15 cellular contexts compared by ENCODE assay signal in genomic region chr22:39066442-39067276, GRCh38. TPM values are rescaled to one million over a fixed set of nuclear protein-coding genes. Genes with fewer than 3 reads are reported as not detected.
DNase-seq lines count a peak whose midpoint lies in the region; ATAC-seq, FAIRE-seq and TF ChIP-seq lines count a peak whose summit lies in the region.
"Not testable (repeated sequence)": the region's sequence is repeated elsewhere in the genome, so short reads cannot be mapped to it uniquely, and the experiment has no call there.
"Had no signal": no experiment of that assay in that cellular context is flagged by ENCODE, and none has a peak within 500 bp of the region (broad histone marks: within the 10 kb centered on the region; RNA-seq: fewer than 3 reads in every experiment).

No MANE protein-coding gene starts in this region.

- peak overlapping the region; percentile 79 for H3K4me3 ChIP-seq in GM12865 (ENCODE audit: low read depth, low read length)
- H3K4me3 ChIP-seq in keratinocyte (ENCODE audit: control insufficient read depth in 2 of 3, extremely low read depth in 1 of 3, insufficient read depth in 2 of 3, low read depth in 1 of 3, low read length in 3 of 3) = not testable (repeated sequence)

- not testable (repeated sequence) for H3K36me3 Mint-ChIP-seq in activated naive CD8-positive, alpha-beta T cell treated with anti-CD3 and anti-CD28 coated beads, Interleukin-2, amount 50 U/mL, for 24 hours (ENCODE audit: low read depth)
- H3K36me3 Mint-ChIP-seq in stimulated activated naive B cell treated with anti-CD40 and anti-IgM and Interleukin-4, amounts not matched to agents 10 μg/mL and 1 μg/mL and 100 μg/mL, for 72 hours = peaks cover 11 to 17% of the 10 kb centered on the region in 2 donors

- H3K27ac ChIP-seq in keratinocyte (ENCODE audit: control insufficient read depth, insufficient read depth, low read length) = peak overlapping the region; percentile 48

- H4K20me1 ChIP-seq in keratinocyte (ENCODE audit: control insufficient read depth, extremely low read depth, insufficient read depth, low read length) = not testable (repeated sequence)

- H3K9me3 Mint-ChIP-seq in activated naive CD8-positive, alpha-beta T cell treated with anti-CD3 and anti-CD28 coated beads, Interleukin-2, amount 50 U/mL, for 24 hours; stimulated activated naive B cell treated with anti-CD40 and anti-IgM and Interleukin-4, amounts not matched to agents 10 μg/mL and 1 μg/mL and 100 μg/mL, for 72 hours: not testable (repeated sequence)

- not testable (repeated sequence) for H3K27me3 Mint-ChIP-seq in activated naive CD8-positive, alpha-beta T cell treated with anti-CD3 and anti-CD28 coated beads, Interleukin-2, amount 50 U/mL, for 24 hours; stimulated activated naive B cell treated with anti-CD40 and anti-IgM and Interleukin-4, amounts not matched to agents 10 μg/mL and 1 μg/mL and 100 μg/mL, for 72 hours

- H3K9me1 ChIP-seq in keratinocyte (ENCODE audit: control insufficient read depth, extremely low read depth, insufficient read depth, low read length) = not testable (repeated sequence)

- peak overlapping the region; percentile 64 for H3K4me2 ChIP-seq in keratinocyte (ENCODE audit: control insufficient read depth, extremely low read depth, insufficient read depth, low read depth, low read length)

- not testable (repeated sequence) for H3K9me3 ChIP-seq in keratinocyte (ENCODE audit: control insufficient read depth, low read depth, low read length)

- H3K27ac Mint-ChIP-seq in activated naive CD8-positive, alpha-beta T cell treated with anti-CD3 and anti-CD28 coated beads, Interleukin-2, amount 50 U/mL, for 24 hours; stimulated activated naive B cell treated with anti-CD40 and anti-IgM and Interleukin-4, amounts not matched to agents 10 μg/mL and 1 μg/mL and 100 μg/mL, for 72 hours: not testable (repeated sequence)

- peak; percentile 34 for FAIRE-seq in keratinocyte (lab: Jason Lieb, UNC)

- ATAC-seq in GM19023 (IDR thresholded peaks at IDR 0.05; ENCODE audit: unreplicated experiment) (peak; percentile 53), HG02678 (IDR thresholded peaks at IDR 0.05; ENCODE audit: unreplicated experiment) (peak; percentile 49), HG03520 (IDR thresholded peaks at IDR 0.05; ENCODE audit: unreplicated experiment) (peak; percentile 45)
- ATAC-seq in activated naive CD8-positive, alpha-beta T cell treated with anti-CD3 and anti-CD28 coated beads, Interleukin-2, amount 50 U/mL, for 24 hours = peak; percentile 47
- peak; percentile 57 to 66 for ATAC-seq in stimulated activated naive B cell treated with anti-CD40 and anti-IgM and Interleukin-4, amounts not matched to agents 10 μg/mL and 1 μg/mL and 100 μg/mL, for 72 hours (replicated peaks)

- H3K9ac ChIP-seq in keratinocyte (ENCODE audit: control insufficient read depth, extremely low read depth, insufficient read depth, low read length) = not testable (repeated sequence)

- not testable (repeated sequence) for H3K36me3 ChIP-seq in keratinocyte (ENCODE audit: control insufficient read depth in 2 of 2, extremely low read depth in 1 of 2, insufficient read depth in 2 of 2, low read length in 2 of 2)

- dilution Hi-C loops in keratinocyte (cut with MboI; ENCODE audit: extremely low pct_ligation_motif_present, low sequenced_read_pairs) = not testable (repeated sequence)

- not testable (repeated sequence) for H3K4me3 Mint-ChIP-seq in activated naive CD8-positive, alpha-beta T cell treated with anti-CD3 and anti-CD28 coated beads, Interleukin-2, amount 50 U/mL, for 24 hours; stimulated activated naive B cell treated with anti-CD40 and anti-IgM and Interleukin-4, amounts not matched to agents 10 μg/mL and 1 μg/mL and 100 μg/mL, for 72 hours

- not testable (repeated sequence) for TF ChIP-seq CTCF in GM12865 (IDR thresholded peaks at IDR 0.05; ENCODE audit: insufficient read depth, low read depth, low read length, missing control alignments); keratinocyte (optimal IDR thresholded peaks at IDR 0.05 in 1 of 3, IDR thresholded peaks at IDR 0.05 in 1 of 3, conservative IDR thresholded peaks at IDR 0.05 in 1 of 3; ENCODE audit: extremely low read depth in 1 of 3, insufficient read depth in 2 of 3, low read length in 3 of 3)

- H3K79me2 ChIP-seq in keratinocyte (ENCODE audit: control insufficient read depth, insufficient read depth, low read length) = not testable (repeated sequence)

- DNase-seq in GM12865 (ENCODE audit: low read depth) (peak; percentile 73), RPMI7951 (ENCODE audit: low read depth) (peak; percentile 41)
- not testable (repeated sequence) for DNase-seq in activated naive CD8-positive, alpha-beta T cell treated with anti-CD3 and anti-CD28 coated beads, Interleukin-2, amount 50 U/mL, for 24 hours; keratinocyte (ENCODE audit: low read depth, low spot score)
- peak; percentile 66 for DNase-seq in stimulated activated naive B cell treated with anti-CD40 and anti-IgM and Interleukin-4, amounts not matched to agents 10 μg/mL and 1 μg/mL and 100 μg/mL, for 72 hours

- H2AFZ ChIP-seq in keratinocyte (ENCODE audit: control insufficient read depth, low read length) = not testable (repeated sequence)

- H3K27me3 ChIP-seq in keratinocyte (ENCODE audit: control insufficient read depth, extremely low read depth, insufficient read depth, low read length) = not testable (repeated sequence)

- H3K4me1 ChIP-seq in keratinocyte (ENCODE audit: control insufficient read depth, extremely low read depth, insufficient read depth, low read length) = peaks cover 32% of the 10 kb centered on the region

- peaks cover 31% of the 10 kb centered on the region for H3K4me1 Mint-ChIP-seq in activated naive CD8-positive, alpha-beta T cell treated with anti-CD3 and anti-CD28 coated beads, Interleukin-2, amount 50 U/mL, for 24 hours
- peaks cover 21 to 22% of the 10 kb centered on the region in 2 donors for H3K4me1 Mint-ChIP-seq in stimulated activated naive B cell treated with anti-CD40 and anti-IgM and Interleukin-4, amounts not matched to agents 10 μg/mL and 1 μg/mL and 100 μg/mL, for 72 hours

RNA-seq across cellular contexts. Expression of gene APOBEC3G, which starts 10.4 kb away (rescaled TPM):
- 54.8 and 63.6 TPM in 2 replicates for total RNA-seq in RPMI7951 (2014; rRNA removed; shearing (Covaris generic))
- polyA plus RNA-seq in keratinocyte = 4.7 to 11.3 TPM (median 7.8 TPM) in 3 replicates
- polyA plus RNA-seq in keratinocyte (2011; ENCODE audit: low read depth) = not detected
- polyA plus RNA-seq in keratinocyte (2011; cell fraction: cytosol; rRNA removed) = 4.3 and 5.0 TPM in 2 replicates
- polyA plus RNA-seq in keratinocyte (2011; cell fraction: nucleus; rRNA removed) = 3.4 and 5.0 TPM in 2 replicates
- 0.16 and 8.3 TPM in 2 replicates for polyA plus RNA-seq in keratinocyte (2012; ENCODE audit: low replicate concordance)
- 5.4 to 6.9 TPM (median 6.2 TPM) in 3 replicates for polyA minus RNA-seq in keratinocyte
- 2.5 TPM for polyA minus RNA-seq in keratinocyte (2011; cell fraction: cytosol; rRNA and poly(A)+ RNA removed)
- 1.6 TPM in 2 replicates for polyA minus RNA-seq in keratinocyte (2011; cell fraction: nucleus; rRNA and poly(A)+ RNA removed)

RNA-seq across cellular contexts. Expression of gene APOBEC3F, which starts 26.0 kb away (rescaled TPM):
- 7.9 and 8.9 TPM in 2 replicates for total RNA-seq in RPMI7951 (2014; rRNA removed; shearing (Covaris generic))
- 6.9 to 9.8 TPM (median 7.9 TPM) in 3 replicates for polyA plus RNA-seq in keratinocyte
- 1.9 TPM for polyA plus RNA-seq in keratinocyte (2011; ENCODE audit: low read depth)
- 6.3 and 7.3 TPM in 2 replicates for polyA plus RNA-seq in keratinocyte (2011; cell fraction: cytosol; rRNA removed)
- 6.3 and 7.2 TPM in 2 replicates for polyA plus RNA-seq in keratinocyte (2011; cell fraction: nucleus; rRNA removed)
- polyA plus RNA-seq in keratinocyte (2012; ENCODE audit: low replicate concordance) = 1.1 and 11.8 TPM in 2 replicates
- polyA minus RNA-seq in keratinocyte = 6.1 to 12.0 TPM (median 6.3 TPM) in 3 replicates
- 1.5 TPM for polyA minus RNA-seq in keratinocyte (2011; cell fraction: cytosol; rRNA and poly(A)+ RNA removed)
- polyA minus RNA-seq in keratinocyte (2011; cell fraction: nucleus; rRNA and poly(A)+ RNA removed) = 3.9 and 6.8 TPM in 2 replicates

RNA-seq across cellular contexts. Expression of gene APOBEC3H, which starts 30.4 kb away (rescaled TPM):
- total RNA-seq in RPMI7951 (2014; rRNA removed; shearing (Covaris generic)) = not detected in 2 replicates
- polyA plus RNA-seq in keratinocyte = 0.14 to 0.51 TPM (median 0.41 TPM) in 3 replicates
- polyA plus RNA-seq in keratinocyte (2011; ENCODE audit: low read depth) = not detected
- polyA plus RNA-seq in keratinocyte (2011; cell fraction: cytosol; rRNA removed) = 0.12 and 0.41 TPM in 2 replicates
- 0.20 and 0.45 TPM in 2 replicates for polyA plus RNA-seq in keratinocyte (2011; cell fraction: nucleus; rRNA removed)
- polyA plus RNA-seq in keratinocyte (2012; ENCODE audit: low replicate concordance) = 0.16 and 0.41 TPM in 2 replicates
- polyA minus RNA-seq in keratinocyte = 0.63 to 0.90 TPM in 2 of 3 replicates, not detected in the other
- not detected for polyA minus RNA-seq in keratinocyte (2011; cell fraction: cytosol; rRNA and poly(A)+ RNA removed)
- not detected in 2 replicates for polyA minus RNA-seq in keratinocyte (2011; cell fraction: nucleus; rRNA and poly(A)+ RNA removed)
- total RNA-seq: epithelial cell of proximal tubule, glomerular endothelial cell, GM23338, left colon, lung microvascular endothelial cell, osteoblast had no signal
- polyA plus RNA-seq: GM23338, IMR-90 had no signal

RNA-seq across cellular contexts. Expression of gene APOBEC3D, which starts 45.7 kb away (rescaled TPM):
- total RNA-seq in RPMI7951 (2014; rRNA removed; shearing (Covaris generic)) = 1.7 and 3.3 TPM in 2 replicates
- 0.13 to 0.31 TPM (median 0.24 TPM) in 3 replicates for polyA plus RNA-seq in keratinocyte
- 0.25 TPM for polyA plus RNA-seq in keratinocyte (2011; ENCODE audit: low read depth)
- not detected in 2 replicates for polyA plus RNA-seq in keratinocyte (2011; cell fraction: cytosol; rRNA removed)
- polyA plus RNA-seq in keratinocyte (2011; cell fraction: nucleus; rRNA removed) = 0.25 and 1.2 TPM in 2 replicates
- 0.33 and 0.42 TPM in 2 replicates for polyA plus RNA-seq in keratinocyte (2012; ENCODE audit: low replicate concordance)
- 0.10 TPM in 1 of 3 replicates, not detected in the others for polyA minus RNA-seq in keratinocyte
- not detected for polyA minus RNA-seq in keratinocyte (2011; cell fraction: cytosol; rRNA and poly(A)+ RNA removed)
- not detected in 2 replicates for polyA minus RNA-seq in keratinocyte (2011; cell fraction: nucleus; rRNA and poly(A)+ RNA removed)

RNA-seq across cellular contexts. Expression of gene APOBEC3C, which starts 52.6 kb away (rescaled TPM):
- 10.8 and 11.2 TPM in 2 replicates for total RNA-seq in RPMI7951 (2014; rRNA removed; shearing (Covaris generic))
- polyA plus RNA-seq in keratinocyte = 25.6 to 54.9 TPM (median 34.7 TPM) in 3 replicates
- polyA plus RNA-seq in keratinocyte (2011; ENCODE audit: low read depth) = 14.9 TPM
- 33.9 and 37.1 TPM in 2 replicates for polyA plus RNA-seq in keratinocyte (2011; cell fraction: cytosol; rRNA removed)
- 28.1 and 30.6 TPM in 2 replicates for polyA plus RNA-seq in keratinocyte (2011; cell fraction: nucleus; rRNA removed)
- polyA plus RNA-seq in keratinocyte (2012; ENCODE audit: low replicate concordance) = 45.9 and 93.0 TPM in 2 replicates
- polyA minus RNA-seq in keratinocyte = 41.9 to 47.8 TPM (median 42.0 TPM) in 3 replicates
- polyA minus RNA-seq in keratinocyte (2011; cell fraction: cytosol; rRNA and poly(A)+ RNA removed) = 55.8 TPM
- polyA minus RNA-seq in keratinocyte (2011; cell fraction: nucleus; rRNA and poly(A)+ RNA removed) = 11.8 and 14.7 TPM in 2 replicates
